ENCODE assay signal across 11 cellular contexts in the genomic region with DNA sequence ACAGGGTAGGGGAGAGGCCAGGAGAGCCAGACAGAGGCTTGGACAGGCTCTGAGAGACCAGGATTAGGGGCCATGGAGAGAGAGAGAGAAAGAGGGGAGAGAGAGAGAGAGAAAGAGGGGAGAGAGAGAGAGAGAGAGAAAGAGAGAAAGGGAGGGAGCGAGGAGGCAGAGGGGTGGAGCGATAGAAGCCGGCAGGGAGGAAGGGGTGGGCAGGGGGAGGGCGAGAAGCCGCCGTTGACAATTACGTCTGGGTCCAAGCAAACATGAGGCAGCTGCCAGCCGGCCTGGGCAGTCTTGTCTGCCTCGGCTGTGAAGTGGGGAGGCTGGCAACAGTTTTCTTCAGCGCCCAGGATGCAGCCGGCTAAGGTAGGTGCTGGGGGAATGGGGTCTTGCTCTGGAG. TPM values are rescaled to one million over a fixed set of nuclear protein-coding genes. Genes with fewer than 3 reads are reported as not detected.
A peak's percentile ranks its signal among the peaks of the same experiment; 100 is the strongest.
DNase-seq lines count a peak whose midpoint lies in the region; ATAC-seq and TF ChIP-seq lines count a peak whose summit lies in the region.
"Had no signal": no experiment of that assay in that cellular context is flagged by ENCODE, and none has a peak within 500 bp of the region (broad histone marks: within the 10 kb centered on the region; RNA-seq: fewer than 3 reads in every experiment).

A gene (plus strand): TSS at position 260 of the 400 bp plus-strand sequence. CDS start 92 bp downstream, at position 352.

- no peak for TF ChIP-seq CTCF in DND-41 (IDR thresholded peaks at IDR 0.05; ENCODE audit: borderline replicate concordance, extremely low read depth, low read length, poor library complexity, severe bottlenecking)

- peaks cover 49% of the 10 kb centered on the region for H3K4me1 ChIP-seq in DND-41 (ENCODE audit: insufficient read depth, low read length)
- peaks cover 19% of the 10 kb centered on the region for H3K4me1 ChIP-seq in ectodermal cell (ENCODE audit: control insufficient read depth, insufficient read depth, low read length)
- H3K4me1 ChIP-seq in neuronal stem cell (ENCODE audit: control insufficient read depth in 2 of 2, insufficient read depth in 1 of 2, low read depth in 1 of 2, low read length in 2 of 2), result peaks cover 5 to 17% of the 10 kb centered on the region in 2 donors
- H3K4me1 ChIP-seq: HAP-1 had no signal

- H3K4me2 ChIP-seq in DND-41 (ENCODE audit: insufficient read depth, low read length) (peak within 1 kb of the TSS; percentile 68), neuronal stem cell (ENCODE audit: insufficient read depth, low read length, poor library complexity, severe bottlenecking) (peak within 1 kb of the TSS; percentile 44)

- H3K27me3 ChIP-seq in DND-41 (ENCODE audit: insufficient read depth, low read length, poor library complexity), result no peaks in the 10 kb centered on the region
- no peaks in the 10 kb centered on the region for H3K27me3 ChIP-seq in ectodermal cell (ENCODE audit: control insufficient read depth, insufficient read depth, low read length, poor library complexity, severe bottlenecking)
- peaks cover 0 to 29% (median 0%) of the 10 kb centered on the region in 3 experiments for H3K27me3 ChIP-seq in neuronal stem cell (ENCODE audit: control insufficient read depth in 3 of 3, insufficient read depth in 3 of 3, low read depth in 1 of 3, low read length in 3 of 3)

- H3K79me1 ChIP-seq in neuronal stem cell (ENCODE audit: low read depth, low read length), result no peaks in the 10 kb centered on the region

- no peak within 1 kb of the TSS for H3K27ac Mint-ChIP-seq in activated CD8-positive, alpha-beta memory T cell treated with anti-CD3 and anti-CD28 coated beads, Interleukin-2, amount 10 ng/mL, durations not matched to agents 7 days and 5 days

- no peak within 1 kb of the TSS for H2BK5ac ChIP-seq in neuronal stem cell (ENCODE audit: low read length)

- CTCF ChIA-PET in activated CD8-positive, alpha-beta memory T cell treated with anti-CD3 and anti-CD28 coated beads, Interleukin-2, amount 10 ng/mL, durations not matched to agents 7 days and 5 days (lab: Charles Lee), result no interaction called here

- peak within 1 kb of the TSS; percentile 23 to 64; a peak in 3 of 4 replicates for H3K4me3 ChIP-seq in DND-41 (ENCODE audit: low read depth in 1 of 2, low read length in 2 of 2)
- peak within 1 kb of the TSS; percentile 4 for H3K4me3 ChIP-seq in ectodermal cell (ENCODE audit: insufficient read depth, low read depth, low read length)
- H3K4me3 ChIP-seq in neuronal stem cell (ENCODE audit: low read length in 2 of 2), result peak within 1 kb of the TSS; percentile 1 to 21
- H3K4me3 ChIP-seq: HAP-1 had no signal

- no peaks in the 10 kb centered on the region for H3K36me3 Mint-ChIP-seq in activated CD8-positive, alpha-beta memory T cell treated with anti-CD3 and anti-CD28 coated beads, Interleukin-2, amount 10 ng/mL, durations not matched to agents 7 days and 5 days

- H2BK15ac ChIP-seq in neuronal stem cell (ENCODE audit: low read length), result peak within 1 kb of the TSS; percentile 22

- H2AK5ac ChIP-seq in neuronal stem cell (ENCODE audit: low read depth, low read length), result peak within 1 kb of the TSS; percentile 62

- H3K27me3 Mint-ChIP-seq in activated CD8-positive, alpha-beta memory T cell treated with anti-CD3 and anti-CD28 coated beads, Interleukin-2, amount 10 ng/mL, durations not matched to agents 7 days and 5 days, result peaks cover 5% of the 10 kb centered on the region

- no peaks in the 10 kb centered on the region for H3K9me3 ChIP-seq in DND-41 (ENCODE audit: insufficient read depth, low read length, severe bottlenecking)
- H3K9me3 ChIP-seq in ectodermal cell (ENCODE audit: control insufficient read depth, low read length), result no peaks in the 10 kb centered on the region
- H3K9me3 ChIP-seq in neuronal stem cell (replicated peaks in 1 of 2; ENCODE audit: control insufficient read depth in 2 of 2, insufficient read depth in 1 of 2, low read depth in 1 of 2, low read length in 2 of 2), result peaks cover 0 to 5% of the 10 kb centered on the region in 2 donors
- H3K9me3 ChIP-seq: HAP-1 had no signal

- H3K14ac ChIP-seq in neuronal stem cell (ENCODE audit: low read length), result peak within 1 kb of the TSS; percentile 99

- H3K79me2 ChIP-seq in DND-41 (ENCODE audit: insufficient read depth, low read length), result peaks cover 7% of the 10 kb centered on the region; the same call in 1 of the 2 replicates

- no peak within 1 kb of the TSS for H4K8ac ChIP-seq in neuronal stem cell (ENCODE audit: low read depth, low read length)

- H3K4me3 Mint-ChIP-seq in activated CD8-positive, alpha-beta memory T cell treated with anti-CD3 and anti-CD28 coated beads, Interleukin-2, amount 10 ng/mL, durations not matched to agents 7 days and 5 days, result no peak within 1 kb of the TSS

- H2BK120ac ChIP-seq in neuronal stem cell (ENCODE audit: low read depth, low read length), result peak within 1 kb of the TSS; percentile 24

- peak within 1 kb of the TSS; percentile 43 for H2BK12ac ChIP-seq in neuronal stem cell (ENCODE audit: low read length)

- H3K4ac ChIP-seq in neuronal stem cell (ENCODE audit: low read length), result peak within 1 kb of the TSS; percentile 56

- H3K27ac ChIP-seq in DND-41 (ENCODE audit: low read length) (peak within 1 kb of the TSS; percentile 77), ectodermal cell (ENCODE audit: insufficient read depth, low read depth, low read length, poor library complexity, severe bottlenecking) (no peak within 1 kb of the TSS), neuronal stem cell (replicated peaks; ENCODE audit: low read length) (no peak within 1 kb of the TSS)

- DNase-seq in DND-41 (peak; percentile 61), NCI-H2171 treated with DMSO at 0.1 percent for 48 hours (lab: John Stamatoyannopoulos, UW) (peak; percentile 71), neuronal stem cell (ENCODE audit: low spot score) (no peak), LoVo (ENCODE audit: low spot score) (no peak)
- no peak for DNase-seq in activated CD8-positive, alpha-beta memory T cell treated with anti-CD3 and anti-CD28 coated beads, Interleukin-2, amount 10 ng/mL, durations not matched to agents 7 days and 5 days
- no peak for DNase-seq in activated CD4-positive, alpha-beta T cell treated with anti-CD3 and anti-CD28 coated beads for 48 hours
- DNase-seq: activated CD8-positive, alpha-beta memory T cell treated with anti-CD3 and anti-CD28 coated beads, Interleukin-2, amount 50 U/mL, for 4 hours; NCI-H446 treated with DMSO at 0.1 percent for 48 hours had no signal

- H3K23ac ChIP-seq in neuronal stem cell (ENCODE audit: low read depth, low read length, poor library complexity), result peak within 1 kb of the TSS; percentile 67

- peaks cover 6% of the 10 kb centered on the region; the same call in 1 of the 2 replicates for H4K20me1 ChIP-seq in DND-41 (ENCODE audit: insufficient read depth, low read length)

- peak; percentile 73 for ATAC-seq in DND-41 (ENCODE audit: insufficient read depth, low read depth)
- no peak for ATAC-seq in activated CD8-positive, alpha-beta memory T cell treated with anti-CD3 and anti-CD28 coated beads, Interleukin-2, amount 10 ng/mL, durations not matched to agents 7 days and 5 days
- ATAC-seq in HG02678 (IDR thresholded peaks at IDR 0.05; ENCODE audit: unreplicated experiment), result no peak

- H3K4me1 Mint-ChIP-seq in activated CD8-positive, alpha-beta memory T cell treated with anti-CD3 and anti-CD28 coated beads, Interleukin-2, amount 10 ng/mL, durations not matched to agents 7 days and 5 days, result no peaks in the 10 kb centered on the region

- H2AFZ ChIP-seq in DND-41 (ENCODE audit: low read depth, low read length), result peak within 1 kb of the TSS; percentile 85
- peak within 1 kb of the TSS; percentile 79 for H2AFZ ChIP-seq in neuronal stem cell (ENCODE audit: low read length)

- peak within 1 kb of the TSS; percentile 84 for H3K18ac ChIP-seq in neuronal stem cell (ENCODE audit: low read length)

- H3K36me3 ChIP-seq in DND-41 (ENCODE audit: insufficient read depth, low read length) (no peaks in the 10 kb centered on the region), ectodermal cell (ENCODE audit: control insufficient read depth, insufficient read depth, low read length) (no peaks in the 10 kb centered on the region), neuronal stem cell (replicated peaks in 1 of 2; ENCODE audit: control insufficient read depth in 2 of 2, insufficient read depth in 2 of 2, low read length in 2 of 2) (no peaks in the 10 kb centered on the region)
- H3K36me3 ChIP-seq: HAP-1 had no signal

- H3K9me3 Mint-ChIP-seq in activated CD8-positive, alpha-beta memory T cell treated with anti-CD3 and anti-CD28 coated beads, Interleukin-2, amount 10 ng/mL, durations not matched to agents 7 days and 5 days (ENCODE audit: low read depth), result no peaks in the 10 kb centered on the region

- no peak within 1 kb of the TSS for H4K91ac ChIP-seq in neuronal stem cell (ENCODE audit: low read depth, low read length, poor library complexity)

- H3K9ac ChIP-seq in DND-41 (ENCODE audit: low read depth, low read length) (peak within 1 kb of the TSS; percentile 57), neuronal stem cell (ENCODE audit: low read depth, low read length, poor library complexity) (peak within 1 kb of the TSS; percentile 1)

- WGBS in ectodermal cell, 2 experiments, result 12 to 17% methylated on average over 11 of the region's 11 CpGs
- WGBS in neuronal stem cell (ENCODE audit: extremely low coverage in 2 of 2, insufficient read length in 2 of 2, insufficient replicate concordance in 1 of 2), 2 donors, result no CpG with 5 or more reads among the region's 11 CpGs

RNA-seq across cellular contexts. Expression of the gene that starts here (rescaled TPM):
- polyA plus RNA-seq in ectodermal cell (2013, experiment 1 of 4), result 2.3 TPM
- polyA plus RNA-seq in ectodermal cell (2013, experiment 2 of 4), result 3.1 TPM
- polyA plus RNA-seq in ectodermal cell (2013, experiment 3 of 4), result 5.2 TPM
- polyA plus RNA-seq in ectodermal cell (2013, experiment 4 of 4), result 2.9 TPM
- 2.7 TPM for polyA plus RNA-seq in neuronal stem cell (2013, experiment 1 of 2)
- polyA plus RNA-seq in neuronal stem cell (2013, experiment 2 of 2), result 2.7 TPM
- not detected for total RNA-seq in activated CD8-positive, alpha-beta memory T cell treated with anti-CD3 and anti-CD28 coated beads, Interleukin-2, amount 10 ng/mL, durations not matched to agents 7 days and 5 days

Comparison
In these comparisons a context has a peak if more than half of its experiments do, and no peak if none do; other contexts are left out.
1. DNase-seq: peak in DND-41 (single experiment) and NCI-H2171 treated with DMSO at 0.1 percent for 48 hours (single experiment); none in neuronal stem cell (single experiment), LoVo (single experiment), activated CD8-positive, alpha-beta memory T cell treated with anti-CD3 and anti-CD28 coated beads, Interleukin-2, amount 10 ng/mL, durations not matched to agents 7 days and 5 days (single experiment) and activated CD4-positive, alpha-beta T cell treated with anti-CD3 and anti-CD28 coated beads for 48 hours (single experiment).
2. Peak in every context shown above with its lines, with median percentiles within 50 percentile points of each other: H3K4me3 ChIP-seq.